ENCODE assay signal across 8 cellular contexts in the genomic region with DNA sequence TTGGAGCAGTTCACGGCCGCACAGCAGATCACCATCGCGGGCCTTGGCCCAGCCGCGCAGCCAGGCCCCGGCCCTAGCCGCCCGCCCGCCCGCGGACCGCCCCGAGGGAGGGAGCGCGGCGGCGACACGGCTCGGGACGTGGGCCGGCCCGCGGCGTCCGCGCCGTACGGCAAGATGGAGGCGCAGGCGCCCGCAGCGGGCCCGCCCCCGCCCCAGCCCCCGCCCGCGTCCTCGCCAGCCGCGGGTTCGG. TPM values are rescaled to one million over a fixed set of nuclear protein-coding genes. Genes with fewer than 3 reads are reported as not detected.
DNase-seq lines count a peak whose midpoint lies in the region; ATAC-seq, FAIRE-seq and TF ChIP-seq lines count a peak whose summit lies in the region.

A gene with protein sequence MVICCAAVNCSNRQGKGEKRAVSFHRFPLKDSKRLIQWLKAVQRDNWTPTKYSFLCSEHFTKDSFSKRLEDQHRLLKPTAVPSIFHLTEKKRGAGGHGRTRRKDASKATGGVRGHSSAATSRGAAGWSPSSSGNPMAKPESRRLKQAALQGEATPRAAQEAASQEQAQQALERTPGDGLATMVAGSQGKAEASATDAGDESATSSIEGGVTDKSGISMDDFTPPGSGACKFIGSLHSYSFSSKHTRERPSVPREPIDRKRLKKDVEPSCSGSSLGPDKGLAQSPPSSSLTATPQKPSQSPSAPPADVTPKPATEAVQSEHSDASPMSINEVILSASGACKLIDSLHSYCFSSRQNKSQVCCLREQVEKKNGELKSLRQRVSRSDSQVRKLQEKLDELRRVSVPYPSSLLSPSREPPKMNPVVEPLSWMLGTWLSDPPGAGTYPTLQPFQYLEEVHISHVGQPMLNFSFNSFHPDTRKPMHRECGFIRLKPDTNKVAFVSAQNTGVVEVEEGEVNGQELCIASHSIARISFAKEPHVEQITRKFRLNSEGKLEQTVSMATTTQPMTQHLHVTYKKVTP (minus strand): TSS at position 176 of the 250 bp plus-strand sequence. CDS start 141 bp downstream, at position 35.

- dilution Hi-C loops in endothelial cell of umbilical vein (cut with MboI; ENCODE audit: extremely low pct_ligation_motif_present, low sequenced_read_pairs) = no loop called here

- no peaks in the 10 kb centered on the region for H3K27me3 Mint-ChIP-seq in activated B cell treated with CpG ODN at 0.5 μM for 24 hours

- H3K9ac ChIP-seq in endothelial cell of umbilical vein (replicated peaks; ENCODE audit: extremely low read depth, insufficient read depth, low read length) = peak within 1 kb of the TSS; percentile 94

- H3K9me3 Mint-ChIP-seq in activated B cell treated with CpG ODN at 0.5 μM for 24 hours = no peaks in the 10 kb centered on the region

- ATAC-seq in GM19467 (IDR thresholded peaks at IDR 0.05; ENCODE audit: unreplicated experiment) = peak; percentile 45
- peak; percentile 48 for ATAC-seq in HG03521 (IDR thresholded peaks at IDR 0.05; ENCODE audit: unreplicated experiment)
- peak; percentile 72 for ATAC-seq in activated B cell treated with CpG ODN at 0.5 μM for 24 hours (ENCODE audit: low read depth)

- H3K4me1 ChIP-seq in endothelial cell of umbilical vein (ENCODE audit: control insufficient read depth, extremely low read depth, insufficient read depth, low read length) (peaks cover 12% of the 10 kb centered on the region), muscle layer of duodenum (ENCODE audit: control insufficient read depth in 1 of 2, insufficient read depth in 2 of 2, low read length in 2 of 2) (peaks cover 9 to 54% of the 10 kb centered on the region in 2 donors)

- intact Hi-C loops in activated B cell treated with CpG ODN at 0.5 μM for 24 hours (cut with micrococcal nuclease) = loop anchor here (1.0 kb wide), 7 partner anchors 20 to 280 kb away; a partner anchor contains a TSS
- intact Hi-C loops in endothelial cell of umbilical vein (cut with micrococcal nuclease) = loop anchor here (1.0 to 5.0 kb wide), 8 partner anchors 27 to 640 kb away; a partner anchor contains a TSS

- no peak for FAIRE-seq in endothelial cell of umbilical vein (lab: Jason Lieb, UNC)

- H3K9me1 ChIP-seq in endothelial cell of umbilical vein (replicated peaks; ENCODE audit: control insufficient read depth, extremely low read depth, insufficient read depth, low read length) = no peaks in the 10 kb centered on the region

- H3K27ac Mint-ChIP-seq in activated B cell treated with CpG ODN at 0.5 μM for 24 hours = peak within 1 kb of the TSS; percentile 83

- H3K27ac ChIP-seq in endothelial cell of umbilical vein (ENCODE audit: insufficient read depth, low read depth, low read length) = peak within 1 kb of the TSS; percentile 92
- H3K27ac ChIP-seq in muscle layer of duodenum (ENCODE audit: low read length) = peak within 1 kb of the TSS; percentile 92

- POLR2A ChIA-PET in activated B cell treated with CpG ODN at 0.5 μM for 24 hours (lab: Charles Lee) = interaction anchor here (1.0 to 2.1 kb wide), 5 partner anchors 26 to 1076 kb away, joined by 3 to 16 read pairs (median 4); a partner anchor contains a TSS
- POLR2A ChIA-PET in endothelial cell of umbilical vein (lab: Charles Lee) = no interaction called here

- peaks cover 9 to 20% of the 10 kb centered on the region in 2 experiments for H3K36me3 ChIP-seq in endothelial cell of umbilical vein (ENCODE audit: control insufficient read depth in 2 of 2, extremely low read depth in 1 of 2, insufficient read depth in 2 of 2, low read length in 2 of 2)
- H3K36me3 ChIP-seq in muscle layer of duodenum (ENCODE audit: control insufficient read depth in 1 of 2, insufficient read depth in 2 of 2, low read length in 2 of 2) = peaks cover 12 to 20% of the 10 kb centered on the region in 2 donors

- H3K27me3 ChIP-seq in endothelial cell of umbilical vein (ENCODE audit: control insufficient read depth in 2 of 2, insufficient read depth in 2 of 2, low read length in 2 of 2) (no peaks in the 10 kb centered on the region), muscle layer of duodenum (ENCODE audit: low read depth, low read length) (no peaks in the 10 kb centered on the region)

- peaks cover 23% of the 10 kb centered on the region for H3K36me3 Mint-ChIP-seq in activated B cell treated with CpG ODN at 0.5 μM for 24 hours (ENCODE audit: low read depth)

- H3K4me3 ChIP-seq in endothelial cell of umbilical vein (replicated peaks in 1 of 3; ENCODE audit: insufficient read depth in 1 of 3, low read depth in 1 of 3, low read length in 3 of 3) (peak within 1 kb of the TSS; percentile 64 to 99 (median 95)), muscle layer of duodenum (ENCODE audit: low read depth in 1 of 2, low read length in 2 of 2) (peak within 1 kb of the TSS; percentile 68 to 86)

- H3K9me3 ChIP-seq in endothelial cell of umbilical vein (replicated peaks; ENCODE audit: control insufficient read depth, insufficient read depth, low read length) (no peaks in the 10 kb centered on the region), muscle layer of duodenum (ENCODE audit: control insufficient read depth in 1 of 2, low read length in 2 of 2) (no peaks in the 10 kb centered on the region)

- TF ChIP-seq CTCF in activated B cell treated with CpG ODN at 0.5 μM for 24 hours (IDR thresholded peaks at IDR 0.05) (no peak), endothelial cell of umbilical vein (IDR thresholded peaks at IDR 0.05; ENCODE audit: extremely low read depth in 1 of 2, insufficient read depth in 1 of 2, low read depth in 1 of 2, low read length in 2 of 2) (no peak)

- H3K4me1 Mint-ChIP-seq in activated B cell treated with CpG ODN at 0.5 μM for 24 hours = peaks cover 42% of the 10 kb centered on the region

- no TSS peak for BruUV-seq in endothelial cell of umbilical vein (replicated peaks; lab: Mats Ljungman, UMichigan)

- H2AFZ ChIP-seq in endothelial cell of umbilical vein (ENCODE audit: low read depth, low read length) = peak within 1 kb of the TSS; percentile 96

- TF ChIP-seq POLR2A in endothelial cell of umbilical vein (IDR thresholded peaks at IDR 0.05; ENCODE audit: low read depth, low read length) = no peak

- H3K79me2 ChIP-seq in endothelial cell of umbilical vein (ENCODE audit: control insufficient read depth, insufficient read depth, low read length) = peaks cover 76% of the 10 kb centered on the region

- peak within 1 kb of the TSS; percentile 91 for H3K4me3 Mint-ChIP-seq in activated B cell treated with CpG ODN at 0.5 μM for 24 hours

- peaks cover 2% of the 10 kb centered on the region for H4K20me1 ChIP-seq in endothelial cell of umbilical vein (replicated peaks; ENCODE audit: control insufficient read depth, extremely low read depth, insufficient read depth, low read length)

- peak; percentile 43 for DNase-seq in DMS53 treated with DMSO at 0.1 percent for 48 hours (lab: John Stamatoyannopoulos, UW; ENCODE audit: unreplicated experiment)
- DNase-seq in activated B cell treated with CpG ODN at 0.5 μM for 24 hours = no peak
- DNase-seq in endothelial cell of umbilical vein (ENCODE audit: low read depth, low spot score) = no peak
- peak; percentile 59 for DNase-seq in ureter (ENCODE audit: low spot score)
- no peak for DNase-seq in NCI-H1694 treated with DMSO at 0.1 percent for 48 hours (lab: John Stamatoyannopoulos, UW)

- H3K4me2 ChIP-seq in endothelial cell of umbilical vein (ENCODE audit: insufficient read depth, low read length) = peak within 1 kb of the TSS; percentile 81

- CTCF ChIA-PET in activated B cell treated with CpG ODN at 0.5 μM for 24 hours (lab: Charles Lee) = no interaction called here
- CTCF ChIA-PET in endothelial cell of umbilical vein (lab: Charles Lee) = interaction anchor here (1.3 kb wide), 1 partner anchor 26 kb away, joined by 4 read pairs; no protein-coding TSS in a partner anchor

TF ChIP-seq in endothelial cell of umbilical vein, 7 proteins besides CTCF, POLR2A, EP300 and RAD21:
- no peak for TF ChIP-seq FOS (IDR thresholded peaks at IDR 0.05; ENCODE audit: borderline replicate concordance, insufficient read depth, low read length)
- no peak for TF ChIP-seq MYC (IDR thresholded peaks at IDR 0.05; ENCODE audit: low read depth, low read length)
- no peak for TF ChIP-seq POLR2AphosphoS5 (IDR thresholded peaks at IDR 0.05; ENCODE audit: insufficient read depth, low read depth, low read length)
- no peak for TF ChIP-seq GATA2 (IDR thresholded peaks at IDR 0.05; ENCODE audit: insufficient read depth, insufficient read length, low read depth, low read length)
- TF ChIP-seq, protein P1, sequence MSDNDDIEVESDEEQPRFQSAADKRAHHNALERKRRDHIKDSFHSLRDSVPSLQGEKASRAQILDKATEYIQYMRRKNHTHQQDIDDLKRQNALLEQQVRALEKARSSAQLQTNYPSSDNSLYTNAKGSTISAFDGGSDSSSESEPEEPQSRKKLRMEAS (IDR thresholded peaks at IDR 0.05; ENCODE audit: insufficient read depth, insufficient read length) = no peak
- no peak for TF ChIP-seq EZH2 (IDR thresholded peaks at IDR 0.05; ENCODE audit: borderline replicate concordance, low read depth, low read length, severe bottlenecking)
- no peak for TF ChIP-seq JUN (IDR thresholded peaks at IDR 0.05; ENCODE audit: borderline replicate concordance, insufficient read depth, insufficient read length, low read depth)

RNA-seq across cellular contexts. Expression of the gene that starts here (rescaled TPM):
- 23.7 and 26.7 TPM in 2 replicates for total RNA-seq in activated B cell treated with CpG ODN at 0.5 μM for 24 hours
- 47.4 and 49.0 TPM in 2 replicates for total RNA-seq in endothelial cell of umbilical vein
- 45.4 and 51.2 TPM in 2 replicates for polyA plus RNA-seq in endothelial cell of umbilical vein
- 51.7 and 53.1 TPM in 2 replicates for polyA plus RNA-seq in endothelial cell of umbilical vein (2011; cell fraction: cytosol; rRNA removed)
- polyA plus RNA-seq in endothelial cell of umbilical vein (2011; cell fraction: nucleus; rRNA removed) = 19.6 and 25.8 TPM in 2 replicates
- polyA plus RNA-seq in endothelial cell of umbilical vein (2012) = 51.4 and 55.2 TPM in 2 replicates
- polyA minus RNA-seq in endothelial cell of umbilical vein = 21.9 and 26.8 TPM in 2 replicates
- polyA minus RNA-seq in endothelial cell of umbilical vein (2011; cell fraction: cytosol; rRNA and poly(A)+ RNA removed) = 28.1 TPM
- polyA minus RNA-seq in endothelial cell of umbilical vein (2011; cell fraction: nucleus; rRNA and poly(A)+ RNA removed) = 7.9 and 13.3 TPM in 2 replicates
- total RNA-seq in ureter = 41.9 TPM

Comparison
In these comparisons a context has a peak if more than half of its experiments do, and no peak if none do; other contexts are left out.
1. DNase-seq: peak in DMS53 treated with DMSO at 0.1 percent for 48 hours (single experiment) and ureter (single experiment); none in activated B cell treated with CpG ODN at 0.5 μM for 24 hours (single experiment), endothelial cell of umbilical vein (single experiment) and NCI-H1694 treated with DMSO at 0.1 percent for 48 hours (single experiment).
2. Peak in every context shown above with its lines, with median percentiles within 50 percentile points of each other: ATAC-seq.